In the genomic region with DNA sequence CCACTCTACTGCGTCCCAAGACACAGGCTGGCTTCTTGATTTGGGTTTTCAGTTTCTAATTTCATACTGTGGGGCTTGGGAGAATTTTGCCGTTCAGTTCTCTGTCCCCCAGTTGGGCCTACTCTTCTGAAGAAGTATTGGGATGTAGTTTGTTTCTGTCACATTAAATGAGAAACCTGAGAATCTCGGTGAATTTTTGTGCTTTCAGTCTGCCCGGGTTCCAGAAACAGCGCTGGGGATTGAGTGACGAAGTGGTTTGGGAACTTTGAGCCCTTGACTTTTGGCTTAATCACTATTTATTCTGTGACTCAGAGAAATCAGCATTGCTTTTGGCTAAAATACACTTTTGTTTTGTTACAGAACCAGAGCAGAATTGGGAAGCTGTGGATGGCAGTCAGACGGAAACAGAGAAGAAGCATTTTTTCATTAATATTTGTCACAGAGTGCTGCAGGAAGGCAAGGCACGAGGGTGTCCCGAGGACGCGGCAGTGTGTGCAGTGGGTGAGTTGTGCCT, we compare ENCODE assay signal across 1 cellular context.
TF ChIP-seq lines count a peak whose summit lies in the region.

No MANE protein-coding gene starts in this region.

TF ChIP-seq in HepG2, 621 proteins besides CTCF, POLR2A, EP300 and RAD21 (continued from another document):
- TF ChIP-seq, protein P1, sequence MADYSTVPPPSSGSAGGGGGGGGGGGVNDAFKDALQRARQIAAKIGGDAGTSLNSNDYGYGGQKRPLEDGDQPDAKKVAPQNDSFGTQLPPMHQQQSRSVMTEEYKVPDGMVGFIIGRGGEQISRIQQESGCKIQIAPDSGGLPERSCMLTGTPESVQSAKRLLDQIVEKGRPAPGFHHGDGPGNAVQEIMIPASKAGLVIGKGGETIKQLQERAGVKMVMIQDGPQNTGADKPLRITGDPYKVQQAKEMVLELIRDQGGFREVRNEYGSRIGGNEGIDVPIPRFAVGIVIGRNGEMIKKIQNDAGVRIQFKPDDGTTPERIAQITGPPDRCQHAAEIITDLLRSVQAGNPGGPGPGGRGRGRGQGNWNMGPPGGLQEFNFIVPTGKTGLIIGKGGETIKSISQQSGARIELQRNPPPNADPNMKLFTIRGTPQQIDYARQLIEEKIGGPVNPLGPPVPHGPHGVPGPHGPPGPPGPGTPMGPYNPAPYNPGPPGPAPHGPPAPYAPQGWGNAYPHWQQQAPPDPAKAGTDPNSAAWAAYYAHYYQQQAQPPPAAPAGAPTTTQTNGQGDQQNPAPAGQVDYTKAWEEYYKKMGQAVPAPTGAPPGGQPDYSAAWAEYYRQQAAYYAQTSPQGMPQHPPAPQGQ (CRISPR knock-in tag; IDR thresholded peaks at IDR 0.05; ENCODE audit: borderline replicate concordance) = no peak
- TF ChIP-seq ZNF484 (CRISPR knock-in tag; IDR thresholded peaks at IDR 0.05; ENCODE audit: borderline replicate concordance, low read depth) (no peak), ZNF776 (CRISPR knock-in tag; IDR thresholded peaks at IDR 0.05) (no peak), IRX3 (CRISPR knock-in tag; IDR thresholded peaks at IDR 0.05; ENCODE audit: borderline replicate concordance, low read depth) (no peak), MAFK (conservative IDR thresholded peaks at IDR 0.05 in 1 of 2, IDR thresholded peaks at IDR 0.05 in 1 of 2; ENCODE audit: low read length in 2 of 2) (peak; percentile 71 to 83), ZNF790 (CRISPR knock-in tag; IDR thresholded peaks at IDR 0.05; ENCODE audit: borderline replicate concordance) (peak; percentile 73; the same call in 1 of the 2 replicates), ZNF501 (CRISPR knock-in tag; IDR thresholded peaks at IDR 0.05) (peak; percentile 62; the same call in 1 of the 2 replicates), AGO1 (IDR thresholded peaks at IDR 0.05; ENCODE audit: low read depth, low read length, poor library complexity, severe bottlenecking) (no peak), MATR3 (CRISPR knock-in tag; IDR thresholded peaks at IDR 0.05) (no peak), CREB1 (IDR thresholded peaks at IDR 0.05) (peak; percentile 59), CREB1 (CRISPR knock-in tag; IDR thresholded peaks at IDR 0.05) (peak; percentile 26; the same call in 1 of the 2 replicates), ZNF234 (CRISPR knock-in tag; conservative IDR thresholded peaks at IDR 0.05) (no peak), MEF2D (CRISPR knock-in tag; IDR thresholded peaks at IDR 0.05) (no peak), JUNB (CRISPR knock-in tag; IDR thresholded peaks at IDR 0.05; ENCODE audit: borderline replicate concordance) (peak; percentile 93), MLLT10 (CRISPR knock-in tag; IDR thresholded peaks at IDR 0.05) (no peak), HNRNPH1 (optimal IDR thresholded peaks at IDR 0.05; ENCODE audit: low read depth, low read length) (no peak), STAG1 (CRISPR knock-in tag; IDR thresholded peaks at IDR 0.05) (no peak), FOXA1 (IDR thresholded peaks at IDR 0.05) (peak; percentile 58; the same call in 1 of the 2 replicates), FOXA1 (CRISPR knock-in tag; IDR thresholded peaks at IDR 0.05) (peak; percentile 90), ZC3H13 (CRISPR knock-in tag; IDR thresholded peaks at IDR 0.05) (peak; percentile 24; the same call in 1 of the 2 replicates), ZNF788 (CRISPR knock-in tag; IDR thresholded peaks at IDR 0.05; ENCODE audit: borderline replicate concordance) (peak; percentile 62; the same call in 1 of the 2 replicates), NR2F6 (IDR thresholded peaks at IDR 0.05) (peak; percentile 46; the same call in 1 of the 2 replicates), NR2F6 (CRISPR knock-in tag; IDR thresholded peaks at IDR 0.05) (peak; percentile 60; the same call in 1 of the 2 replicates), MAFG (CRISPR knock-in tag; IDR thresholded peaks at IDR 0.05) (peak; percentile 89), MXD4 (CRISPR knock-in tag; IDR thresholded peaks at IDR 0.05) (no peak), ZNF781 (CRISPR knock-in tag; IDR thresholded peaks at IDR 0.05; ENCODE audit: borderline replicate concordance, not compliant biosample characterization) (no peak)
- TF ChIP-seq, protein P2, sequence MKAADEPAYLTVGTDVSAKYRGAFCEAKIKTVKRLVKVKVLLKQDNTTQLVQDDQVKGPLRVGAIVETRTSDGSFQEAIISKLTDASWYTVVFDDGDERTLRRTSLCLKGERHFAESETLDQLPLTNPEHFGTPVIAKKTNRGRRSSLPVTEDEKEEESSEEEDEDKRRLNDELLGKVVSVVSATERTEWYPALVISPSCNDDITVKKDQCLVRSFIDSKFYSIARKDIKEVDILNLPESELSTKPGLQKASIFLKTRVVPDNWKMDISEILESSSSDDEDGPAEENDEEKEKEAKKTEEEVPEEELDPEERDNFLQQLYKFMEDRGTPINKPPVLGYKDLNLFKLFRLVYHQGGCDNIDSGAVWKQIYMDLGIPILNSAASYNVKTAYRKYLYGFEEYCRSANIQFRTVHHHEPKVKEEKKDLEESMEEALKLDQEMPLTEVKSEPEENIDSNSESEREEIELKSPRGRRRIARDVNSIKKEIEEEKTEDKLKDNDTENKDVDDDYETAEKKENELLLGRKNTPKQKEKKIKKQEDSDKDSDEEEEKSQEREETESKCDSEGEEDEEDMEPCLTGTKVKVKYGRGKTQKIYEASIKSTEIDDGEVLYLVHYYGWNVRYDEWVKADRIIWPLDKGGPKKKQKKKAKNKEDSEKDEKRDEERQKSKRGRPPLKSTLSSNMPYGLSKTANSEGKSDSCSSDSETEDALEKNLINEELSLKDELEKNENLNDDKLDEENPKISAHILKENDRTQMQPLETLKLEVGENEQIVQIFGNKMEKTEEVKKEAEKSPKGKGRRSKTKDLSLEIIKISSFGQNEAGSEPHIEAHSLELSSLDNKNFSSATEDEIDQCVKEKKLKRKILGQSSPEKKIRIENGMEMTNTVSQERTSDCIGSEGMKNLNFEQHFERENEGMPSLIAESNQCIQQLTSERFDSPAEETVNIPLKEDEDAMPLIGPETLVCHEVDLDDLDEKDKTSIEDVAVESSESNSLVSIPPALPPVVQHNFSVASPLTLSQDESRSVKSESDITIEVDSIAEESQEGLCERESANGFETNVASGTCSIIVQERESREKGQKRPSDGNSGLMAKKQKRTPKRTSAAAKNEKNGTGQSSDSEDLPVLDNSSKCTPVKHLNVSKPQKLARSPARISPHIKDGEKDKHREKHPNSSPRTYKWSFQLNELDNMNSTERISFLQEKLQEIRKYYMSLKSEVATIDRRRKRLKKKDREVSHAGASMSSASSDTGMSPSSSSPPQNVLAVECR (CRISPR knock-in tag; IDR thresholded peaks at IDR 0.05; ENCODE audit: borderline replicate concordance) = peak; percentile 31; the same call in 1 of the 2 replicates
- TF ChIP-seq, protein P3, sequence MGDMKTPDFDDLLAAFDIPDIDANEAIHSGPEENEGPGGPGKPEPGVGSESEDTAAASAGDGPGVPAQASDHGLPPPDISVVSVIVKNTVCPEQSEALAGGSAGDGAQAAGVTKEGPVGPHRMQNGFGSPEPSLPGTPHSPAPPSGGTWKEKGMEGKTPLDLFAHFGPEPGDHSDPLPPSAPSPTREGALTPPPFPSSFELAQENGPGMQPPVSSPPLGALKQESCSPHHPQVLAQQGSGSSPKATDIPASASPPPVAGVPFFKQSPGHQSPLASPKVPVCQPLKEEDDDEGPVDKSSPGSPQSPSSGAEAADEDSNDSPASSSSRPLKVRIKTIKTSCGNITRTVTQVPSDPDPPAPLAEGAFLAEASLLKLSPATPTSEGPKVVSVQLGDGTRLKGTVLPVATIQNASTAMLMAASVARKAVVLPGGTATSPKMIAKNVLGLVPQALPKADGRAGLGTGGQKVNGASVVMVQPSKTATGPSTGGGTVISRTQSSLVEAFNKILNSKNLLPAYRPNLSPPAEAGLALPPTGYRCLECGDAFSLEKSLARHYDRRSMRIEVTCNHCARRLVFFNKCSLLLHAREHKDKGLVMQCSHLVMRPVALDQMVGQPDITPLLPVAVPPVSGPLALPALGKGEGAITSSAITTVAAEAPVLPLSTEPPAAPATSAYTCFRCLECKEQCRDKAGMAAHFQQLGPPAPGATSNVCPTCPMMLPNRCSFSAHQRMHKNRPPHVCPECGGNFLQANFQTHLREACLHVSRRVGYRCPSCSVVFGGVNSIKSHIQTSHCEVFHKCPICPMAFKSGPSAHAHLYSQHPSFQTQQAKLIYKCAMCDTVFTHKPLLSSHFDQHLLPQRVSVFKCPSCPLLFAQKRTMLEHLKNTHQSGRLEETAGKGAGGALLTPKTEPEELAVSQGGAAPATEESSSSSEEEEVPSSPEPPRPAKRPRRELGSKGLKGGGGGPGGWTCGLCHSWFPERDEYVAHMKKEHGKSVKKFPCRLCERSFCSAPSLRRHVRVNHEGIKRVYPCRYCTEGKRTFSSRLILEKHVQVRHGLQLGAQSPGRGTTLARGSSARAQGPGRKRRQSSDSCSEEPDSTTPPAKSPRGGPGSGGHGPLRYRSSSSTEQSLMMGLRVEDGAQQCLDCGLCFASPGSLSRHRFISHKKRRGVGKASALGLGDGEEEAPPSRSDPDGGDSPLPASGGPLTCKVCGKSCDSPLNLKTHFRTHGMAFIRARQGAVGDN (CRISPR knock-in tag; IDR thresholded peaks at IDR 0.05) = no peak; the same call in 1 of the 2 replicates
- TF ChIP-seq, protein P4, sequence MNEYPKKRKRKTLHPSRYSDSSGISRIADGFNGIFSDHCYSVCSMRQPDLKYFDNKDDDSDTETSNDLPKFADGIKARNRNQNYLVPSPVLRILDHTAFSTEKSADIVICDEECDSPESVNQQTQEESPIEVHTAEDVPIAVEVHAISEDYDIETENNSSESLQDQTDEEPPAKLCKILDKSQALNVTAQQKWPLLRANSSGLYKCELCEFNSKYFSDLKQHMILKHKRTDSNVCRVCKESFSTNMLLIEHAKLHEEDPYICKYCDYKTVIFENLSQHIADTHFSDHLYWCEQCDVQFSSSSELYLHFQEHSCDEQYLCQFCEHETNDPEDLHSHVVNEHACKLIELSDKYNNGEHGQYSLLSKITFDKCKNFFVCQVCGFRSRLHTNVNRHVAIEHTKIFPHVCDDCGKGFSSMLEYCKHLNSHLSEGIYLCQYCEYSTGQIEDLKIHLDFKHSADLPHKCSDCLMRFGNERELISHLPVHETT (CRISPR knock-in tag; conservative IDR thresholded peaks at IDR 0.05) = no peak
- TF ChIP-seq, protein P5, sequence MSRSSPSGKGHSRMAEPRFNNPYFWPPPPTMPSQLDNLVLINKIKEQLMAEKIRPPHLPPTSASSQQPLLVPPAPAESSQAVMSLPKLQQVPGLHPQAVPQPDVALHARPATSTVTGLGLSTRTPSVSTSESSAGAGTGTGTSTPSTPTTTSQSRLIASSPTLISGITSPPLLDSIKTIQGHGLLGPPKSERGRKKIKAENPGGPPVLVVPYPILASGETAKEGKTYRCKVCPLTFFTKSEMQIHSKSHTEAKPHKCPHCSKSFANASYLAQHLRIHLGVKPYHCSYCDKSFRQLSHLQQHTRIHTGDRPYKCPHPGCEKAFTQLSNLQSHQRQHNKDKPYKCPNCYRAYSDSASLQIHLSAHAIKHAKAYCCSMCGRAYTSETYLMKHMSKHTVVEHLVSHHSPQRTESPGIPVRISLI (CRISPR knock-in tag; IDR thresholded peaks at IDR 0.05; ENCODE audit: borderline replicate concordance) = 0 out of 2 replicates have a peak, but pooled peaks have one; percentile 39
- TF ChIP-seq, protein P6, sequence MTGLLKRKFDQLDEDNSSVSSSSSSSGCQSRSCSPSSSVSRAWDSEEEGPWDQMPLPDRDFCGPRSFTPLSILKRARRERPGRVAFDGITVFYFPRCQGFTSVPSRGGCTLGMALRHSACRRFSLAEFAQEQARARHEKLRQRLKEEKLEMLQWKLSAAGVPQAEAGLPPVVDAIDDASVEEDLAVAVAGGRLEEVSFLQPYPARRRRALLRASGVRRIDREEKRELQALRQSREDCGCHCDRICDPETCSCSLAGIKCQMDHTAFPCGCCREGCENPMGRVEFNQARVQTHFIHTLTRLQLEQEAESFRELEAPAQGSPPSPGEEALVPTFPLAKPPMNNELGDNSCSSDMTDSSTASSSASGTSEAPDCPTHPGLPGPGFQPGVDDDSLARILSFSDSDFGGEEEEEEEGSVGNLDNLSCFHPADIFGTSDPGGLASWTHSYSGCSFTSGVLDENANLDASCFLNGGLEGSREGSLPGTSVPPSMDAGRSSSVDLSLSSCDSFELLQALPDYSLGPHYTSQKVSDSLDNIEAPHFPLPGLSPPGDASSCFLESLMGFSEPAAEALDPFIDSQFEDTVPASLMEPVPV (CRISPR knock-in tag; IDR thresholded peaks at IDR 0.05) = peak; percentile 68; the same call in 1 of the 2 replicates
TF ChIP-seq in HepG2: peak in this region for 120.
